In genomic region chr18:22432672-22433137, GRCh38 we compare ENCODE assay signal across 8 cellular contexts. TPM values are rescaled to one million over a fixed set of nuclear protein-coding genes. Genes with fewer than 3 reads are reported as not detected.
DNase-seq lines count a peak whose midpoint lies in the region; ATAC-seq and TF ChIP-seq lines count a peak whose summit lies in the region.

No MANE protein-coding gene starts in this region.

- H2AFZ ChIP-seq in PC-9: no peak overlapping the region; the same call in 1 of the 2 replicates
- no peak overlapping the region for H2AFZ ChIP-seq in fibroblast of lung (ENCODE audit: low read length)

- H4K20me1 ChIP-seq in PC-9 (ENCODE audit: insufficient read depth) (no peaks in the 10 kb centered on the region), fibroblast of lung (ENCODE audit: control insufficient read depth, extremely low read depth, insufficient read depth, low read length) (no peaks in the 10 kb centered on the region)

- H3F3A ChIP-seq in PC-9 (ENCODE audit: insufficient read depth, low read depth): no peaks in the 10 kb centered on the region

- no peak for TF ChIP-seq CTCF in AG09309 (IDR thresholded peaks at IDR 0.05; ENCODE audit: control insufficient read depth, insufficient read depth, low read depth, low read length, missing control alignments)
- TF ChIP-seq CTCF in PC-9 (conservative IDR thresholded peaks at IDR 0.05): no peak
- no peak for TF ChIP-seq CTCF in fibroblast of lung (conservative IDR thresholded peaks at IDR 0.05 in 1 of 2, IDR thresholded peaks at IDR 0.05 in 1 of 2; ENCODE audit: low read depth in 1 of 2, low read length in 2 of 2)

- BruUV-seq in PC-9 (replicated peaks; lab: Mats Ljungman, UMichigan): no TSS peak

- H3K9me2 ChIP-seq in PC-9 (ENCODE audit: insufficient read depth): no peaks in the 10 kb centered on the region

- DNase-seq in AG09309 (ENCODE audit: low read depth) (peak; percentile 61), PC-9 (peak; percentile 60 to 81), fibroblast of lung (ENCODE audit: low read depth in 2 of 2) (peak; percentile 91 to 94), DMS53 (lab: John Stamatoyannopoulos, UW) (no peak)

- H3K36me3 ChIP-seq in PC-9 (ENCODE audit: low read depth) (no peaks in the 10 kb centered on the region), fibroblast of lung (ENCODE audit: control insufficient read depth, insufficient read depth, low read length) (no peaks in the 10 kb centered on the region), mucosa of stomach (ENCODE audit: control insufficient read depth, insufficient read depth, low read length) (no peaks in the 10 kb centered on the region)

- CTCF ChIA-PET in PC-9 (lab: Charles Lee): no interaction called here

- no peak overlapping the region for H3K9ac ChIP-seq in fibroblast of lung (ENCODE audit: insufficient read depth, low read length)
- peak overlapping the region; percentile 1 for H3K9ac ChIP-seq in mucosa of stomach (ENCODE audit: low read length)

- H3K4me1 ChIP-seq in PC-9 (replicated peaks; ENCODE audit: insufficient read depth): peaks cover 23% of the 10 kb centered on the region
- H3K4me1 ChIP-seq in fibroblast of lung (ENCODE audit: control insufficient read depth, extremely low read depth, insufficient read depth, low read length): peaks cover 7% of the 10 kb centered on the region
- peaks cover 8% of the 10 kb centered on the region for H3K4me1 ChIP-seq in mucosa of stomach (ENCODE audit: control insufficient read depth, insufficient read depth, low read length)

- POLR2A ChIA-PET in PC-9 (lab: Charles Lee; ENCODE audit: unreplicated experiment): no interaction called here

- peak overlapping the region; percentile 45 for H3K27ac ChIP-seq in PC-9
- H3K27ac ChIP-seq in fibroblast of lung (ENCODE audit: insufficient read depth, low read length): peak overlapping the region; percentile 46

- H3K79me2 ChIP-seq in PC-9 (ENCODE audit: low read depth): no peaks in the 10 kb centered on the region
- no peaks in the 10 kb centered on the region for H3K79me2 ChIP-seq in fibroblast of lung (ENCODE audit: control insufficient read depth, insufficient read depth, low read length)

- ATAC-seq in HG02678 (IDR thresholded peaks at IDR 0.05; ENCODE audit: unreplicated experiment): no peak
- no peak for ATAC-seq in GM18907 (IDR thresholded peaks at IDR 0.05; ENCODE audit: unreplicated experiment)
- no peak for ATAC-seq in HG02623 (IDR thresholded peaks at IDR 0.05; ENCODE audit: unreplicated experiment)

- no peaks in the 10 kb centered on the region for H3K27me3 ChIP-seq in PC-9 (ENCODE audit: insufficient read depth, low read depth)
- H3K27me3 ChIP-seq in fibroblast of lung (ENCODE audit: control insufficient read depth, insufficient read depth, low read length): no peaks in the 10 kb centered on the region
- H3K27me3 ChIP-seq in mucosa of stomach (ENCODE audit: control insufficient read depth, insufficient read depth, low read length): no peaks in the 10 kb centered on the region

- H3K9me3 ChIP-seq in PC-9 (ENCODE audit: insufficient read depth, low read depth) (no peaks in the 10 kb centered on the region; the same call in 1 of the 2 replicates), fibroblast of lung (ENCODE audit: control insufficient read depth, insufficient read depth, low read depth, low read length) (no peaks in the 10 kb centered on the region), mucosa of stomach (ENCODE audit: control insufficient read depth, low read length) (no peaks in the 10 kb centered on the region)

- H3K4me2 ChIP-seq in PC-9 (peak overlapping the region; percentile 58), fibroblast of lung (ENCODE audit: extremely low read depth, insufficient read depth, low read length) (peak overlapping the region; percentile 21)

- intact Hi-C loops in PC-9 (cut with micrococcal nuclease; ENCODE audit: unreplicated experiment): no loop called here

- no peak overlapping the region for H3K4me3 ChIP-seq in AG09309 (ENCODE audit: control insufficient read depth, low read depth, low read length)
- H3K4me3 ChIP-seq in PC-9: 0 out of 2 replicates have a peak overlapping the region, but pooled peaks have one; percentile 12
- H3K4me3 ChIP-seq in fibroblast of lung (replicated peaks in 1 of 4; ENCODE audit: control extremely low read depth in 1 of 4, insufficient read depth in 1 of 4, low read depth in 3 of 4, low read length in 4 of 4): no peak overlapping the region
- H3K4me3 ChIP-seq in mucosa of stomach (ENCODE audit: low read length): peak overlapping the region; percentile 3

RNA-seq across cellular contexts. Expression of gene CTAGE1, which starts 15.0 kb away (rescaled TPM):
- not detected in 2 replicates for total RNA-seq in PC-9 (2021)
- under 0.01 TPM in 1 of 2 replicates, not detected in the other for total RNA-seq in fibroblast of lung
- polyA plus RNA-seq in fibroblast of lung: 0.02 TPM in 1 of 2 replicates, not detected in the other
- polyA plus RNA-seq in fibroblast of lung (2012): not detected in 2 replicates
- polyA minus RNA-seq in fibroblast of lung (ENCODE audit: low replicate concordance): not detected in 2 replicates

Comparison
In these comparisons a context has a peak if more than half of its experiments do, and no peak if none do; other contexts are left out.
1. H3K4me3 ChIP-seq: peak in PC-9 (single experiment) and mucosa of stomach (single experiment); none in AG09309 (single experiment) and fibroblast of lung (0 of 4).